Comparison of ENCODE assay signal across 1 cellular context in the genomic region with DNA sequence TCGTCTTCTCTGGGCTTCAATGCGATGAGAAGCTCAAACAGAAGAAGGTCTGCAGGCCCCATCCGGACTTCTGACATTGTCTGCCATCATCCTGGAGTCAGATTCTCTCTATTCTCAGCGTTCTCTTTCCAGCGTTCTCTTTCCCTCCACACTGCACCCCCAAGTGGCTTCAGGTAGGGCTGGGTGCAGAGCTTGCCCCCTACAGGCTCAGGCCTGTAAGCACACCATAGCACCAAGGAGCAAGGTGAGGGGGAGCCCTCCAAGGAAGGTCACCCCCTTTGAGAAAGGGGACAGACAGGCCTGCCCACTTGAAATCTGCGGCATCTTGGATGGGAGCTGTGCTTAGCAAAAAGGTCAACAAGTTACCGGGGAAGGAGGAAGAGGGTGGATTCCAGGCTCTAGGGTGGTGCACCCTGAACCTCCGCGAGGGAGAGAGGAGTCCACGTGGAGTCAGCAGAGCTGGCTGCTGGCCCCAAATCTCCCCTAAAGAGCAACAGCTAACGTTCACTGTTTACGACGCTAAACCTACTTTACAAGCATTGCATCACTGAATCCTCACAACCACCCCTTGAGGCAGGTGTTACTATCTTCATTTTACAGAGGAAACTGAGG.
TF ChIP-seq lines count a peak whose summit lies in the region.

No MANE protein-coding gene starts in this region.

TF ChIP-seq in IMR-90, 13 proteins besides CTCF, POLR2A, EP300 and RAD21:
- TF ChIP-seq SMC3 (IDR thresholded peaks at IDR 0.05; ENCODE audit: low read depth, low read length), result peak; percentile 39; the same call in 1 of the 2 replicates
- TF ChIP-seq BHLHE40 (IDR thresholded peaks at IDR 0.05; ENCODE audit: low read depth, low read length), result no peak
TF ChIP-seq in IMR-90: peak in this region for 1.
